In the genomic region with DNA sequence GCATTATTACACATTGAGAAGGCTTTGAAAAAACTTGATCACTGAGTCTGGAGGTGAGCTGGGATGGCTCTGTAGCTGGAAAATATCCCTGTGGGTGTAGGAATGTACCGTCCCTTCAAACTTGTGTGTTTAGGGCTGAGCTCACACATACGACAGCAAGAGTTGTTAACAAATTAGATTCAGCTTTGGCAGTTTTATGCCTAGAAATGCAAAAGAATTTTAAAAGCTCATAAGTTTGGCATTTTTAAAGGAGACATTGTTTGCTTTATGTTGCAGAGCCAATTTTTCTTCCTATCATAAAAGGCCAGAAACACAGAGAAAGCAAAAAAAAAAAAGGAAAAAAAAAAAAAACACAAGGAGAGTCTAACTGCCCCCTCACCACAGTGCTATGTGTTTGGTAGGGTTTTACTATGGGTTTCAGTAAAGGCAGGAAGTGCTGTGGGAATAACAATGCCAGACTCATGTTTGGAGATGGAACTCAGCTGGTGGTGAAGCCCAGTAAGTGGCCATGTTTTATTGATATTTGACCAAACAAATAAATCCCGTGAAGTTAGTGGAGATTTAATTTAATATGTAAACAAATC, we compare ENCODE assay signal across 11 cellular contexts.
DNase-seq lines count a peak whose midpoint lies in the region; ATAC-seq and TF ChIP-seq lines count a peak whose summit lies in the region.
"Had no signal": no experiment of that assay in that cellular context is flagged by ENCODE, and none has a peak within 500 bp of the region (broad histone marks: within the 10 kb centered on the region; RNA-seq: fewer than 3 reads in every experiment).

No MANE protein-coding gene starts in this region.

- peak overlapping the region; percentile 88 for H3K4me3 Mint-ChIP-seq in activated T-helper 17 cell treated with anti-CD3 and anti-CD28 coated beads, Interleukin-2, amount 50 U/mL, for 72 hours

- H3K4me1 Mint-ChIP-seq in activated T-helper 17 cell treated with anti-CD3 and anti-CD28 coated beads, Interleukin-2, amount 50 U/mL, for 72 hours, result peaks cover 17% of the 10 kb centered on the region

- peaks cover 100% of the 10 kb centered on the region for H3K36me3 Mint-ChIP-seq in activated T-helper 17 cell treated with anti-CD3 and anti-CD28 coated beads, Interleukin-2, amount 50 U/mL, for 72 hours (ENCODE audit: low read depth)

- no peaks in the 10 kb centered on the region for H3K36me3 ChIP-seq in stomach

- WGBS in stomach, 5 donors, result 33 to 53% (median 49%) methylated on average over 3 of the region's 3 CpGs

- H3K4me1 ChIP-seq in stomach, result peaks cover 0 to 55% (median 39%) of the 10 kb centered on the region in 4 donors

- H3K9me3 ChIP-seq in stomach, result no peaks in the 10 kb centered on the region

- no peaks in the 10 kb centered on the region for H3K9me3 Mint-ChIP-seq in activated T-helper 17 cell treated with anti-CD3 and anti-CD28 coated beads, Interleukin-2, amount 50 U/mL, for 72 hours

- no peaks in the 10 kb centered on the region for H3K27me3 Mint-ChIP-seq in activated T-helper 17 cell treated with anti-CD3 and anti-CD28 coated beads, Interleukin-2, amount 50 U/mL, for 72 hours

- no peak for TF ChIP-seq CTCF in AG04449 (IDR thresholded peaks at IDR 0.05; ENCODE audit: insufficient read depth, low read length, missing control alignments)
- no peak for TF ChIP-seq CTCF in GM12864 (IDR thresholded peaks at IDR 0.05; ENCODE audit: low read depth, low read length, missing control alignments)
- no peak for TF ChIP-seq CTCF in stomach (IDR thresholded peaks at IDR 0.05)

- H3K4me3 ChIP-seq in AG04449 (ENCODE audit: low read depth, low read length) (no peak overlapping the region), GM12864 (ENCODE audit: low read depth, low read length) (peak overlapping the region; percentile 6; the same call in 1 of the 2 replicates), stomach (no peak overlapping the region)
- H3K4me3 ChIP-seq: K562 had no signal

- H3K27me3 ChIP-seq in stomach, result no peaks in the 10 kb centered on the region

- ATAC-seq in activated T-helper 17 cell treated with anti-CD3 and anti-CD28 coated beads, Interleukin-2, amount 50 U/mL, for 72 hours (replicated peaks), result no peak
- ATAC-seq: K562 had no signal

- no peak for TF ChIP-seq EP300 in stomach (IDR thresholded peaks at IDR 0.05)

- H3K27ac ChIP-seq in stomach, result peak overlapping the region in 2 of 5 donors; percentile 33 to 45

- POLR2A ChIA-PET in AG04449 (lab: Yijun Ruan, JAX), result interaction anchor here (0.6 to 1.4 kb wide), 7 partner anchors 18 to 340 kb away, joined by 3 to 7 read pairs (median 4); no protein-coding TSS in a partner anchor

- intact Hi-C loops in stomach (cut with DNase I; ENCODE audit: low total_unique reads), result no loop called here

- CTCF ChIA-PET in AG04449 (lab: Yijun Ruan, JAX), result interaction anchor here (0.7 to 2.6 kb wide), 6 partner anchors 23 to 208 kb away, joined by 3 to 7 read pairs (median 4); no protein-coding TSS in a partner anchor

- peak; percentile 79 for DNase-seq in AG04449 (ENCODE audit: low read depth, low spot score)
- no peak for DNase-seq in GM12864 (ENCODE audit: low read depth)
- peak; percentile 67 for DNase-seq in left kidney (ENCODE audit: low read depth, low spot score)
- no peak for DNase-seq in kidney tubule cell (ENCODE audit: low spot score)
- DNase-seq in NCI-H526 treated with DMSO at 0.1 percent for 48 hours (lab: John Stamatoyannopoulos, UW), result no peak
- no peak for DNase-seq in stomach
- no peak for DNase-seq in NCI-H524 (lab: John Stamatoyannopoulos, UW)
- DNase-seq: NCI-H446 treated with DMSO at 0.1 percent for 48 hours, T-helper 9 cell had no signal

- TF ChIP-seq POLR2A in stomach (IDR thresholded peaks at IDR 0.05), result no peak

- peak overlapping the region; percentile 98 for H3K27ac Mint-ChIP-seq in activated T-helper 17 cell treated with anti-CD3 and anti-CD28 coated beads, Interleukin-2, amount 50 U/mL, for 72 hours

Comparison
In these comparisons a context has a peak if more than half of its experiments do, and no peak if none do; other contexts are left out.
1. DNase-seq: peak in AG04449 (single experiment) and left kidney (single experiment); none in GM12864 (single experiment), kidney tubule cell (single experiment), NCI-H526 treated with DMSO at 0.1 percent for 48 hours (single experiment), stomach (single experiment) and NCI-H524 (0 of 2).